Comparison of ENCODE assay signal across 12 cellular contexts in the genomic region with DNA sequence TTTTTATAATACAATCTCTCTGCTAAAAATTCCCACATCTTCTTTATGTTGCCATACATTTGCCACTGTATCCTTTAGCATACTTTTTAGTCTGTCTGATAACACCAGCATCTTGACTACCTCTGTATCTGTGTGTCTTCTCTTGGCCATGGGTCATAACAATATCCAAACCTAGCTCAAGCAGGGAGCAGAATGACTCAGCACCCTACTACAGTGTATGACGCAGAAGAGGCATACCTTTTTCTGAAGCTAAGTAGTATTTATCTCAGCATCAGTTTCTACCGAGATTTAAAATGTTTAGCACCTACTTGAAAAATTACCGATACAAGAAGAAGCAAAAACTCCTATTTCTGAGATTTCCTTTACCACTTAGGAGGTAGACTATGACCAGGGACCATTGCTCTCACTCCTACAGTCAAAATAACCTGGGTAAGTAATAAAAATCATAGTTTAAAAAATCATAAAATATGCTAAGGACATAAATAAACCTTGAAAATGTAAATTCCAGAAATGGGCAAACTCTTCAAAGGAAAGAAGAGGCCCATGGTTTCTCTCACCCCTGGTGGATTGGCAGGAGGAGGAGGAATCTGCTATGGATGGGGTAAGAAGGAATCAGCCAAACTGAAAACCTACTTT.
DNase-seq lines count a peak whose midpoint lies in the region; ATAC-seq and TF ChIP-seq lines count a peak whose summit lies in the region.
"Had no signal": no experiment of that assay in that cellular context is flagged by ENCODE, and none has a peak within 500 bp of the region (broad histone marks: within the 10 kb centered on the region; RNA-seq: fewer than 3 reads in every experiment).

No MANE protein-coding gene starts in this region.

- no CpG with 5 or more reads among the region's 3 CpGs for WGBS in IMR-90 (ENCODE audit: extremely low coverage in 2 of 2, insufficient read length in 1 of 2), 2 experiments

- TF ChIP-seq RAD21 in IMR-90 (IDR thresholded peaks at IDR 0.05; ENCODE audit: low read length), result no peak

- H3K36me3 ChIP-seq in IMR-90 (ENCODE audit: control insufficient read depth, insufficient read depth, low read length), result no peaks in the 10 kb centered on the region
- H3K36me3 ChIP-seq: suprapubic skin had no signal

- POLR2A ChIA-PET in activated CD4-positive, alpha-beta T cell treated with anti-CD3 and anti-CD28 coated beads for 36 hours (lab: Charles Lee), result no interaction called here
- POLR2A ChIA-PET in IMR-90 (lab: Charles Lee; ENCODE audit: unreplicated experiment) (no interaction called here), WTC11 (lab: Charles Lee) (no interaction called here)

- H3K14ac ChIP-seq in IMR-90 (replicated peaks; ENCODE audit: low read depth, low read length), result no peak overlapping the region

- H4K5ac ChIP-seq in IMR-90 (ENCODE audit: low read depth, low read length), result no peak overlapping the region

- no peak overlapping the region for H3K4me3 Mint-ChIP-seq in activated CD4-positive, alpha-beta T cell treated with anti-CD3 and anti-CD28 coated beads for 36 hours
- H3K4me3 Mint-ChIP-seq in WTC11, result no peak overlapping the region
- H3K4me3 Mint-ChIP-seq: natural killer cell had no signal

- no peak overlapping the region for H2BK5ac ChIP-seq in IMR-90 (ENCODE audit: low read depth, low read length, poor library complexity, severe bottlenecking)

- H3K27me3 Mint-ChIP-seq in activated CD4-positive, alpha-beta T cell treated with anti-CD3 and anti-CD28 coated beads for 36 hours, result peaks cover 8% of the 10 kb centered on the region
- H3K27me3 Mint-ChIP-seq in WTC11 (ENCODE audit: low read depth), result no peaks in the 10 kb centered on the region

- no peaks in the 10 kb centered on the region for H3K36me3 Mint-ChIP-seq in activated CD4-positive, alpha-beta T cell treated with anti-CD3 and anti-CD28 coated beads for 36 hours (ENCODE audit: low read depth)
- H3K36me3 Mint-ChIP-seq in WTC11, result no peaks in the 10 kb centered on the region
- H3K36me3 Mint-ChIP-seq: natural killer cell had no signal

- no peaks in the 10 kb centered on the region for H4K20me1 ChIP-seq in IMR-90 (ENCODE audit: insufficient read depth, low read length)

- H2BK20ac ChIP-seq in IMR-90 (ENCODE audit: low read depth, low read length), result peak overlapping the region; percentile 25; the same call in 1 of the 2 replicates

- DNase-seq in activated CD4-positive, alpha-beta T cell treated with anti-CD3 and anti-CD28 coated beads for 36 hours, result peak; percentile 41
- DNase-seq in activated CD4-positive, alpha-beta T cell treated with anti-CD3 and anti-CD28 coated beads for 1 hour, result no peak
- DNase-seq in IMR-90 (peak; percentile 72), superior temporal gyrus (ENCODE audit: extremely low spot score) (no peak), GM19238 (ENCODE audit: insufficient read length, low spot score) (no peak), WTC11 (ENCODE audit: low spot score) (no peak)
- no peak for DNase-seq in stimulated activated naive CD8-positive, alpha-beta T cell treated with anti-CD3 and anti-CD28 coated beads, Interleukin-15, Interleukin-2, amounts not matched to agents 100 U/mL and 50 U/mL, for 24 hours
- DNase-seq: activated T-cell treated with anti-CD3 and anti-CD28 coated beads, Interleukin-2, amount 50 U/mL, for 48 hours; natural killer cell; NCI-H69 had no signal

- intact Hi-C loops in activated CD4-positive, alpha-beta T cell treated with anti-CD3 and anti-CD28 coated beads for 36 hours (cut with DNase I, micrococcal nuclease), result no loop called here
- intact Hi-C loops in IMR-90 (cut with micrococcal nuclease), result no loop called here

- no peak overlapping the region for H2AK5ac ChIP-seq in IMR-90 (ENCODE audit: low read depth, low read length)

- H3K23ac ChIP-seq in IMR-90 (ENCODE audit: low read depth, low read length), result no peak overlapping the region

- H3K4me1 Mint-ChIP-seq in activated CD4-positive, alpha-beta T cell treated with anti-CD3 and anti-CD28 coated beads for 36 hours, result peaks cover 9% of the 10 kb centered on the region
- no peaks in the 10 kb centered on the region for H3K4me1 Mint-ChIP-seq in WTC11
- H3K4me1 Mint-ChIP-seq: natural killer cell had no signal

- no peak overlapping the region for H2BK120ac ChIP-seq in IMR-90 (ENCODE audit: low read depth, low read length)

- no peaks in the 10 kb centered on the region for H3K79me1 ChIP-seq in IMR-90 (ENCODE audit: low read depth in 1 of 2, low read length in 2 of 2)

- CTCF ChIA-PET in activated CD4-positive, alpha-beta T cell treated with anti-CD3 and anti-CD28 coated beads for 36 hours (lab: Charles Lee), result no interaction called here
- CTCF ChIA-PET in IMR-90 (lab: Yijun Ruan, JAX) (no interaction called here), WTC11 (lab: Charles Lee) (no interaction called here)

- no peak for TF ChIP-seq POLR2A in IMR-90 (IDR thresholded peaks at IDR 0.05; ENCODE audit: low read depth, low read length)

- H3K27ac Mint-ChIP-seq in activated CD4-positive, alpha-beta T cell treated with anti-CD3 and anti-CD28 coated beads for 36 hours, result no peak overlapping the region
- no peak overlapping the region for H3K27ac Mint-ChIP-seq in WTC11
- H3K27ac Mint-ChIP-seq: natural killer cell had no signal

- ATAC-seq in activated CD4-positive, alpha-beta T cell treated with anti-CD3 and anti-CD28 coated beads for 36 hours, result peak; percentile 95
- ATAC-seq in IMR-90 (ENCODE audit: low read depth), result peak; percentile 53; the same call in 1 of the 2 replicates
- peak; percentile 87 for ATAC-seq in esophagus mucosa
- ATAC-seq in stimulated activated naive CD8-positive, alpha-beta T cell treated with anti-CD3 and anti-CD28 coated beads, Interleukin-15, Interleukin-2, amounts not matched to agents 100 U/mL and 50 U/mL, for 24 hours, result peak; percentile 57
- ATAC-seq in WTC11, result no peak
- ATAC-seq: natural killer cell had no signal

- H3K18ac ChIP-seq in IMR-90 (ENCODE audit: low read depth, low read length), result no peak overlapping the region

- H3K4me1 ChIP-seq in IMR-90 (ENCODE audit: control insufficient read depth, insufficient read depth, low read length), result peaks cover 2% of the 10 kb centered on the region; the same call in 1 of the 2 replicates

- TF ChIP-seq CTCF in IMR-90 (conservative IDR thresholded peaks at IDR 0.05; ENCODE audit: low read depth, low read length) (no peak), WTC11 (IDR thresholded peaks at IDR 0.05) (no peak)

- H3K4me3 ChIP-seq in IMR-90 (ENCODE audit: insufficient read depth, low read depth, low read length), result no peak overlapping the region
- H3K4me3 ChIP-seq: suprapubic skin had no signal

- no peak overlapping the region for H2AK9ac ChIP-seq in IMR-90 (replicated peaks; ENCODE audit: low read depth, low read length, poor library complexity)

- BruUV-seq in IMR-90 (replicated peaks; lab: Mats Ljungman, UMichigan), result no TSS peak

- no peak overlapping the region for H2AFZ ChIP-seq in IMR-90 (replicated peaks; ENCODE audit: low read length, poor library complexity)

- H3K4ac ChIP-seq in IMR-90 (ENCODE audit: low read depth, low read length), result no peak overlapping the region

- no peak overlapping the region for H4K91ac ChIP-seq in IMR-90 (ENCODE audit: insufficient read depth, low read depth, low read length)

- no peak overlapping the region for H3K56ac ChIP-seq in IMR-90 (ENCODE audit: extremely low read depth, insufficient read depth, low read length)

- no peak overlapping the region for H3K4me2 ChIP-seq in IMR-90 (ENCODE audit: low read depth, low read length)

- H3K9me3 Mint-ChIP-seq in activated CD4-positive, alpha-beta T cell treated with anti-CD3 and anti-CD28 coated beads for 36 hours (ENCODE audit: low read depth), result no peaks in the 10 kb centered on the region
- peaks cover 5% of the 10 kb centered on the region for H3K9me3 Mint-ChIP-seq in WTC11
- H3K9me3 Mint-ChIP-seq: natural killer cell had no signal

- no peaks in the 10 kb centered on the region for H3K9me1 ChIP-seq in IMR-90 (ENCODE audit: insufficient read depth, low read length)

- H4K8ac ChIP-seq in IMR-90 (ENCODE audit: low read depth in 2 of 2, low read length in 2 of 2), result no peak overlapping the region

- H3K9ac ChIP-seq in IMR-90 (ENCODE audit: low read depth, low read length), result no peak overlapping the region

- H3K27me3 ChIP-seq in IMR-90 (ENCODE audit: control insufficient read depth, insufficient read depth, low read length), result peaks cover 1% of the 10 kb centered on the region; the same call in 1 of the 2 replicates
- H3K27me3 ChIP-seq: suprapubic skin had no signal

- peak overlapping the region; percentile 36; the same call in 1 of the 3 replicates for H2BK15ac ChIP-seq in IMR-90 (ENCODE audit: low read depth, low read length)

- H3K27ac ChIP-seq in IMR-90 (ENCODE audit: insufficient read depth, low read length), result no peak overlapping the region

- H3K9me3 ChIP-seq in IMR-90 (ENCODE audit: control insufficient read depth, insufficient read depth, low read length), result no peaks in the 10 kb centered on the region
- H3K9me3 ChIP-seq: suprapubic skin had no signal

- dilution Hi-C loops in IMR-90 (cut with HindIII; ENCODE audit: low sequenced_read_pairs, unreplicated experiment), result no loop called here

- in situ Hi-C loops in IMR-90 (cut with MboI; ENCODE audit: low sequenced_read_pairs), result no loop called here

TF ChIP-seq in IMR-90, 13 proteins besides CTCF, POLR2A, EP300 and RAD21 (continues in another document):
- TF ChIP-seq RFX5 (IDR thresholded peaks at IDR 0.05; ENCODE audit: low read depth, low read length) (no peak), MAZ (IDR thresholded peaks at IDR 0.05; ENCODE audit: borderline replicate concordance, low read depth, low read length) (no peak), NFE2L2 (IDR thresholded peaks at IDR 0.05; ENCODE audit: low read depth, low read length) (peak; percentile 69), CEBPB (IDR thresholded peaks at IDR 0.05; ENCODE audit: low read depth, low read length) (no peak), MAFK (IDR thresholded peaks at IDR 0.05; ENCODE audit: low read depth, low read length) (no peak)

Comparison
In these comparisons a context has a peak if more than half of its experiments do, and no peak if none do; other contexts are left out.
1. DNase-seq: peak in activated CD4-positive, alpha-beta T cell treated with anti-CD3 and anti-CD28 coated beads for 36 hours (single experiment) and IMR-90 (single experiment); none in activated CD4-positive, alpha-beta T cell treated with anti-CD3 and anti-CD28 coated beads for 1 hour (single experiment), stimulated activated naive CD8-positive, alpha-beta T cell treated with anti-CD3 and anti-CD28 coated beads, Interleukin-15, Interleukin-2, amounts not matched to agents 100 U/mL and 50 U/mL, for 24 hours (single experiment), superior temporal gyrus (single experiment), GM19238 (single experiment) and WTC11 (single experiment).